Comparison of ENCODE assay signal across 8 cellular contexts in genomic region chr7:101308245-101309085, GRCh38. TPM values are rescaled to one million over a fixed set of nuclear protein-coding genes. Genes with fewer than 3 reads are reported as not detected.
DNase-seq lines count a peak whose midpoint lies in the region; ATAC-seq and FAIRE-seq lines count a peak whose summit lies in the region.

No MANE protein-coding gene starts in this region.

- peaks cover 16% of the 10 kb centered on the region for H3K27me3 ChIP-seq in ectodermal cell (ENCODE audit: control insufficient read depth, insufficient read depth, low read length, poor library complexity, severe bottlenecking)

- H3K36me3 ChIP-seq in ectodermal cell (ENCODE audit: control insufficient read depth, insufficient read depth, low read length): peaks cover 4% of the 10 kb centered on the region

- peak; percentile 15 for DNase-seq in T-helper 9 cell
- peak; percentile 29 for DNase-seq in mucosa of gallbladder (ENCODE audit: low spot score)
- peak; percentile 73 for DNase-seq in stimulated activated naive CD8-positive, alpha-beta T cell treated with anti-CD3 and anti-CD28 coated beads, Interleukin-15, Interleukin-2, amounts not matched to agents 100 U/mL and 50 U/mL, for 24 hours
- no peak for DNase-seq in central memory CD4-positive, alpha-beta T cell

- peak overlapping the region; percentile 63 for H3K4me3 ChIP-seq in ectodermal cell (ENCODE audit: insufficient read depth, low read depth, low read length)

- peak; percentile 34 for FAIRE-seq in A204.1 (lab: Jason Lieb, UNC)

- WGBS in ectodermal cell, 2 experiments: 1% methylated on average over 62 of the region's 62 CpGs

- H3K9me3 ChIP-seq in ectodermal cell (ENCODE audit: control insufficient read depth, low read length): peaks cover 2% of the 10 kb centered on the region

- no peak overlapping the region for H3K27ac ChIP-seq in ectodermal cell (ENCODE audit: insufficient read depth, low read depth, low read length, poor library complexity, severe bottlenecking)

- ATAC-seq in GM21576 (IDR thresholded peaks at IDR 0.05; ENCODE audit: unreplicated experiment) (peak; percentile 47), HG03342 (IDR thresholded peaks at IDR 0.05; ENCODE audit: unreplicated experiment) (no peak)
- peak; percentile 85 for ATAC-seq in stimulated activated naive CD8-positive, alpha-beta T cell treated with anti-CD3 and anti-CD28 coated beads, Interleukin-15, Interleukin-2, amounts not matched to agents 100 U/mL and 50 U/mL, for 24 hours

- no peaks in the 10 kb centered on the region for H3K4me1 ChIP-seq in ectodermal cell (ENCODE audit: control insufficient read depth, insufficient read depth, low read length)

RNA-seq across cellular contexts. Expression of gene IFT22, which starts 13.1 kb away (rescaled TPM):
- polyA plus RNA-seq in ectodermal cell (2013, experiment 1 of 4): 28.7 TPM
- polyA plus RNA-seq in ectodermal cell (2013, experiment 2 of 4): 37.7 TPM
- 30.5 TPM for polyA plus RNA-seq in ectodermal cell (2013, experiment 3 of 4)
- 35.0 TPM for polyA plus RNA-seq in ectodermal cell (2013, experiment 4 of 4)
- total RNA-seq in mucosa of gallbladder: 36.5 TPM

RNA-seq across cellular contexts. Expression of gene COL26A1, which starts 54.2 kb away (rescaled TPM):
- 74.6 TPM for polyA plus RNA-seq in ectodermal cell (2013, experiment 1 of 4)
- 71.9 TPM for polyA plus RNA-seq in ectodermal cell (2013, experiment 2 of 4)
- 45.3 TPM for polyA plus RNA-seq in ectodermal cell (2013, experiment 3 of 4)
- polyA plus RNA-seq in ectodermal cell (2013, experiment 4 of 4): 49.9 TPM
- 0.29 TPM for total RNA-seq in mucosa of gallbladder
